In genomic region chr12:26369588-26369987, GRCh38 we compare ENCODE assay signal across 1 cellular context.
TF ChIP-seq lines count a peak whose summit lies in the region.

No MANE protein-coding gene starts in this region.

TF ChIP-seq in GM12878, 131 proteins besides CTCF, POLR2A, EP300 and RAD21 (continued from another document):
- TF ChIP-seq CEBPZ (IDR thresholded peaks at IDR 0.05; ENCODE audit: low read depth, low read length) (no peak), SUPT20H (IDR thresholded peaks at IDR 0.05; ENCODE audit: borderline replicate concordance, control insufficient read depth, low read depth, low read length) (no peak), STAT1 (conservative IDR thresholded peaks at IDR 0.05) (no peak), SRF (IDR thresholded peaks at IDR 0.05; ENCODE audit: low read depth in 2 of 2, low read length in 2 of 2) (no peak), POU2F2 (IDR thresholded peaks at IDR 0.05; ENCODE audit: borderline replicate concordance, low read depth, low read length) (no peak), HCFC1 (IDR thresholded peaks at IDR 0.05; ENCODE audit: low read length) (no peak), ZSCAN29 (IDR thresholded peaks at IDR 0.05) (no peak)
